In the genomic region with DNA sequence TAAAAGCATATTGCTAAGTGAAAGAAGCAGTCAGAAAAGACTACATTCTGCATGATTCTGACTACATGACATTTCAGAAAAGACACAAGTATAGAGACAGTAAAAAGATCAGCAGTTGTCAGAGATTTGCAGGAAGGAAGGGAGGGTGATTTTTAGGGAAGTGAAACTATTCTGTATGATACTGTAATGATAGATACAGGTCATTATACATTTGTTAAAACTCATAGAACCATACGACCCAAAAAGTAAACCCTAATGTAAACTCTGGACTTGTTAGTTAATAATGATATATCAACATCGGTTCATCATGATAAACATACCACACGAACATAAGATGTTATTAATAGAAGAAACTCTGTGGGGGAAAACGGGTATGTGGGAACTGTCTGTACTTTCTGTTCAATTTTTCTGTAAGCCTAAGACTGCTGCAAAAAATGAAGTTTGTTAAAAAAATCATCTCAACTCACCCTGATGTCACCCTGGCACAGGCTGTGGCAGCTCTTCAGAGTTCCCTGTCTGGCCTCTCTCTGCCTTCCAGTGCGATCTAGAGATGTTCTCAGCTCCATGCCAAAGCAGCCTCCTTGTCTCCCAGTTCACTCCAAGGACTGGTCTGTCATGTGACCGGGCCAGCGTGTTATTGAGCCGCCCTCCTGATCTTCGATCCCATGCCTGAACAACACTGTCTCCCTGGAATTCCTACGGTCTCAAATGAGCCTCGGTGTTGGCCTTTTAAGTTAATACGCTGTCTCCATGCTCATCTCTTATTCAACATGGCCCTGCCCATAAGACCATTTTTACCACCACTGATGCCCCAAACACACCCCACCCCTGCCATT, we compare ENCODE assay signal across 11 cellular contexts. TPM values are rescaled to one million over a fixed set of nuclear protein-coding genes. Genes with fewer than 3 reads are reported as not detected.
DNase-seq lines count a peak whose midpoint lies in the region; ATAC-seq and TF ChIP-seq lines count a peak whose summit lies in the region.
"Had no signal": no experiment of that assay in that cellular context is flagged by ENCODE, and none has a peak within 500 bp of the region (broad histone marks: within the 10 kb centered on the region; RNA-seq: fewer than 3 reads in every experiment).

No MANE protein-coding gene starts in this region.

- no peaks in the 10 kb centered on the region for H3K4me1 Mint-ChIP-seq in activated naive CD8-positive, alpha-beta T cell treated with anti-CD3 and anti-CD28 coated beads for 36 hours
- no peaks in the 10 kb centered on the region for H3K4me1 Mint-ChIP-seq in CD4-positive, alpha-beta T cell (ENCODE audit: low read depth)

- peaks cover 4% of the 10 kb centered on the region for H3K27me3 ChIP-seq in CD4-positive, alpha-beta T cell (ENCODE audit: control insufficient read depth, insufficient read depth, low read length)

- H3K27ac ChIP-seq in CD4-positive, alpha-beta T cell (ENCODE audit: low read depth, low read length), result no peak overlapping the region

- POLR2A ChIA-PET in CD4-positive, alpha-beta T cell (lab: Charles Lee), result no interaction called here

- no peaks in the 10 kb centered on the region for H3K9me3 Mint-ChIP-seq in activated naive CD8-positive, alpha-beta T cell treated with anti-CD3 and anti-CD28 coated beads for 36 hours
- no peaks in the 10 kb centered on the region for H3K9me3 Mint-ChIP-seq in CD4-positive, alpha-beta T cell

- no peak overlapping the region for H3K4me3 Mint-ChIP-seq in activated naive CD8-positive, alpha-beta T cell treated with anti-CD3 and anti-CD28 coated beads for 36 hours
- H3K4me3 Mint-ChIP-seq in CD4-positive, alpha-beta T cell, result no peak overlapping the region

- no peak for TF ChIP-seq CTCF in CD4-positive, alpha-beta T cell (IDR thresholded peaks at IDR 0.05)

- no peaks in the 10 kb centered on the region for H3K36me3 Mint-ChIP-seq in activated naive CD8-positive, alpha-beta T cell treated with anti-CD3 and anti-CD28 coated beads for 36 hours
- H3K36me3 Mint-ChIP-seq in CD4-positive, alpha-beta T cell (ENCODE audit: low read depth), result no peaks in the 10 kb centered on the region

- H3K27me3 Mint-ChIP-seq in activated naive CD8-positive, alpha-beta T cell treated with anti-CD3 and anti-CD28 coated beads for 36 hours, result peaks cover 16% of the 10 kb centered on the region
- peaks cover 37% of the 10 kb centered on the region for H3K27me3 Mint-ChIP-seq in CD4-positive, alpha-beta T cell

- H3K9me3 ChIP-seq in CD4-positive, alpha-beta T cell (ENCODE audit: control insufficient read depth, low read length), result no peaks in the 10 kb centered on the region

- DNase-seq in head of caudate nucleus (peak in 31 of 42 donors; percentile 6 to 65 (median 32)), cerebellar nuclear complex (lab: John Stamatoyannopoulos, UW) (no peak), NCI-H1930 (lab: John Stamatoyannopoulos, UW) (no peak)
- DNase-seq in activated naive CD8-positive, alpha-beta T cell treated with anti-CD3 and anti-CD28 coated beads for 36 hours, result no peak
- no peak for DNase-seq in CD4-positive, alpha-beta T cell
- DNase-seq: cortex of kidney, kidney glomerular epithelial cell had no signal

- CTCF ChIA-PET in CD4-positive, alpha-beta T cell (lab: Charles Lee), result no interaction called here

- peak; percentile 95 for ATAC-seq in GM18519 (IDR thresholded peaks at IDR 0.05; ENCODE audit: low FRiP score, unreplicated experiment)
- ATAC-seq in GM21723 (IDR thresholded peaks at IDR 0.05; ENCODE audit: unreplicated experiment), result peak; percentile 97
- ATAC-seq in HG03460 (IDR thresholded peaks at IDR 0.05; ENCODE audit: unreplicated experiment), result peak; percentile 96
- no peak for ATAC-seq in CD4-positive, alpha-beta T cell (ENCODE audit: poor library complexity)
- ATAC-seq: Panc1 had no signal

- intact Hi-C loops in head of caudate nucleus (cut with DNase I), result no loop called here
- intact Hi-C loops in CD4-positive, alpha-beta T cell (cut with DNase I, micrococcal nuclease), result no loop called here

- H3K27ac Mint-ChIP-seq in activated naive CD8-positive, alpha-beta T cell treated with anti-CD3 and anti-CD28 coated beads for 36 hours, result no peak overlapping the region
- no peak overlapping the region for H3K27ac Mint-ChIP-seq in CD4-positive, alpha-beta T cell

RNA-seq across cellular contexts. Expression of gene PRLR, which starts 35.4 kb away (rescaled TPM):
- not detected for total RNA-seq in activated naive CD8-positive, alpha-beta T cell treated with anti-CD3 and anti-CD28 coated beads for 36 hours
- under 1 TPM in 1 of 2 experiments, not detected in 1; 0.03 TPM for total RNA-seq in CD4-positive, alpha-beta T cell

Comparison
In these comparisons a context has a peak if more than half of its experiments do, and no peak if none do; other contexts are left out.
1. DNase-seq: peak in head of caudate nucleus (31 of 42); none in cerebellar nuclear complex (0 of 2), activated naive CD8-positive, alpha-beta T cell treated with anti-CD3 and anti-CD28 coated beads for 36 hours (single experiment), NCI-H1930 (0 of 2) and CD4-positive, alpha-beta T cell (0 of 10).